In genomic region chr5:32100230-32100629, GRCh38 we compare ENCODE assay signal across 15 cellular contexts.
DNase-seq lines count a peak whose midpoint lies in the region; ATAC-seq and TF ChIP-seq lines count a peak whose summit lies in the region.
"Had no signal": no experiment of that assay in that cellular context is flagged by ENCODE, and none has a peak within 500 bp of the region (broad histone marks: within the 10 kb centered on the region; RNA-seq: fewer than 3 reads in every experiment).

No MANE protein-coding gene starts in this region.

- 86 to 87% methylated on average over 6 of the region's 6 CpGs for WGBS in sigmoid colon, 2 donors

- H3K9me3 ChIP-seq in lower lobe of right lung (no peaks in the 10 kb centered on the region), sigmoid colon (no peaks in the 10 kb centered on the region)
- H3K9me3 ChIP-seq: breast epithelium, mucosa of descending colon had no signal

- H3K36me3 ChIP-seq in lower lobe of right lung = peaks cover 81% of the 10 kb centered on the region
- H3K36me3 ChIP-seq in sigmoid colon = peaks cover 5 to 62% (median 33%) of the 10 kb centered on the region in 4 donors
- H3K36me3 ChIP-seq in H7 (replicated peaks; ENCODE audit: control insufficient read depth, insufficient read depth, low read length) = peaks cover 38% of the 10 kb centered on the region

- H3K4me3 ChIP-seq in dorsolateral prefrontal cortex (peak overlapping the region in 3 of 59 donors; percentile 8 to 11 (median 10)), lower lobe of right lung (no peak overlapping the region), sigmoid colon (no peak overlapping the region), H7 (ENCODE audit: insufficient read depth, low read depth, low read length) (no peak overlapping the region)
- H3K4me3 ChIP-seq: breast epithelium, mucosa of descending colon had no signal

- TF ChIP-seq POLR2A in sigmoid colon (IDR thresholded peaks at IDR 0.05) = no peak

- H3K27ac ChIP-seq in dorsolateral prefrontal cortex (peak overlapping the region in 55 of 59 donors; percentile 6 to 83 (median 72)), lower lobe of right lung (peak overlapping the region; percentile 39), sigmoid colon (peak overlapping the region in 3 of 4 donors; percentile 56 to 75 (median 63))
- H3K27ac ChIP-seq: breast epithelium, epithelial cell of prostate had no signal

- DNase-seq in SK-N-DZ (ENCODE audit: low spot score) = peak; percentile 18
- peak in 9 of 10 donors; percentile 22 to 83 (median 73) for DNase-seq in dorsolateral prefrontal cortex
- no peak for DNase-seq in lower lobe of right lung
- DNase-seq in sigmoid colon = peak; percentile 79
- no peak for DNase-seq in NCI-H1436 treated with DMSO at 0.1 percent for 48 hours (lab: John Stamatoyannopoulos, UW)
- DNase-seq in H7 = no peak
- DNase-seq in NCI-H1694 (lab: John Stamatoyannopoulos, UW) = no peak
- DNase-seq: activated CD8-positive, alpha-beta T cell treated with anti-CD3 and anti-CD28 coated beads for 36 hours; mucosa of descending colon; NCI-H748 treated with DMSO at 0.1 percent for 48 hours; SHP77 treated with DMSO at 0.1 percent for 48 hours; stimulated activated CD4-positive, alpha-beta T cell treated with anti-CD3 and anti-CD28 coated beads, Interleukin-4, amount 100 ng/mL, for 1 hour had no signal

- H3K27me3 ChIP-seq in dorsolateral prefrontal cortex (no peaks in the 10 kb centered on the region), lower lobe of right lung (ENCODE audit: low read depth) (no peaks in the 10 kb centered on the region), sigmoid colon (no peaks in the 10 kb centered on the region), H7 (ENCODE audit: control insufficient read depth, insufficient read depth, low read length) (no peaks in the 10 kb centered on the region)
- H3K27me3 ChIP-seq: breast epithelium had no signal

- H3K4me1 ChIP-seq in lower lobe of right lung (peaks cover 16% of the 10 kb centered on the region), sigmoid colon (peaks cover 0 to 34% (median 33%) of the 10 kb centered on the region in 4 donors)
- H3K4me1 ChIP-seq: breast epithelium had no signal

- TF ChIP-seq EP300 in sigmoid colon (IDR thresholded peaks at IDR 0.05) = no peak

- TF ChIP-seq CTCF in dorsolateral prefrontal cortex (IDR thresholded peaks at IDR 0.05 in 54 of 56, conservative IDR thresholded peaks at IDR 0.05 in 2 of 56; ENCODE audit: low read depth in 1 of 56, partially characterized antibody in 56 of 56) (no peak), lower lobe of right lung (IDR thresholded peaks at IDR 0.05) (no peak), sigmoid colon (IDR thresholded peaks at IDR 0.05) (no peak)

- no peak for ATAC-seq in lower lobe of right lung
- no peak for ATAC-seq in HG03460 (IDR thresholded peaks at IDR 0.05; ENCODE audit: unreplicated experiment)
- ATAC-seq: activated CD8-positive, alpha-beta T cell treated with anti-CD3 and anti-CD28 coated beads for 36 hours; mucosa of descending colon had no signal

- intact Hi-C loops in dorsolateral prefrontal cortex (cut with DNase I) = no loop called here
- intact Hi-C loops in lower lobe of right lung (cut with DNase I) = no loop called here
- intact Hi-C loops in sigmoid colon (cut with DNase I) = no loop called here

Comparison
In these comparisons a context has a peak if more than half of its experiments do, and no peak if none do; other contexts are left out.
1. DNase-seq: peak in SK-N-DZ (single experiment), dorsolateral prefrontal cortex (9 of 10) and sigmoid colon (single experiment); none in lower lobe of right lung (single experiment), NCI-H1436 treated with DMSO at 0.1 percent for 48 hours (single experiment), H7 (single experiment) and NCI-H1694 (single experiment).
2. Peak in every context shown above with its lines, with median percentiles within 50 percentile points of each other: H3K27ac ChIP-seq.